In genomic region chr2:157312866-157313486, GRCh38 we compare ENCODE assay signal across 1 cellular context.
TF ChIP-seq lines count a peak whose summit lies in the region.

No MANE protein-coding gene starts in this region.

TF ChIP-seq in GM12878, 131 proteins besides CTCF, POLR2A, EP300 and RAD21 (continues in another document):
- TF ChIP-seq, protein P1, sequence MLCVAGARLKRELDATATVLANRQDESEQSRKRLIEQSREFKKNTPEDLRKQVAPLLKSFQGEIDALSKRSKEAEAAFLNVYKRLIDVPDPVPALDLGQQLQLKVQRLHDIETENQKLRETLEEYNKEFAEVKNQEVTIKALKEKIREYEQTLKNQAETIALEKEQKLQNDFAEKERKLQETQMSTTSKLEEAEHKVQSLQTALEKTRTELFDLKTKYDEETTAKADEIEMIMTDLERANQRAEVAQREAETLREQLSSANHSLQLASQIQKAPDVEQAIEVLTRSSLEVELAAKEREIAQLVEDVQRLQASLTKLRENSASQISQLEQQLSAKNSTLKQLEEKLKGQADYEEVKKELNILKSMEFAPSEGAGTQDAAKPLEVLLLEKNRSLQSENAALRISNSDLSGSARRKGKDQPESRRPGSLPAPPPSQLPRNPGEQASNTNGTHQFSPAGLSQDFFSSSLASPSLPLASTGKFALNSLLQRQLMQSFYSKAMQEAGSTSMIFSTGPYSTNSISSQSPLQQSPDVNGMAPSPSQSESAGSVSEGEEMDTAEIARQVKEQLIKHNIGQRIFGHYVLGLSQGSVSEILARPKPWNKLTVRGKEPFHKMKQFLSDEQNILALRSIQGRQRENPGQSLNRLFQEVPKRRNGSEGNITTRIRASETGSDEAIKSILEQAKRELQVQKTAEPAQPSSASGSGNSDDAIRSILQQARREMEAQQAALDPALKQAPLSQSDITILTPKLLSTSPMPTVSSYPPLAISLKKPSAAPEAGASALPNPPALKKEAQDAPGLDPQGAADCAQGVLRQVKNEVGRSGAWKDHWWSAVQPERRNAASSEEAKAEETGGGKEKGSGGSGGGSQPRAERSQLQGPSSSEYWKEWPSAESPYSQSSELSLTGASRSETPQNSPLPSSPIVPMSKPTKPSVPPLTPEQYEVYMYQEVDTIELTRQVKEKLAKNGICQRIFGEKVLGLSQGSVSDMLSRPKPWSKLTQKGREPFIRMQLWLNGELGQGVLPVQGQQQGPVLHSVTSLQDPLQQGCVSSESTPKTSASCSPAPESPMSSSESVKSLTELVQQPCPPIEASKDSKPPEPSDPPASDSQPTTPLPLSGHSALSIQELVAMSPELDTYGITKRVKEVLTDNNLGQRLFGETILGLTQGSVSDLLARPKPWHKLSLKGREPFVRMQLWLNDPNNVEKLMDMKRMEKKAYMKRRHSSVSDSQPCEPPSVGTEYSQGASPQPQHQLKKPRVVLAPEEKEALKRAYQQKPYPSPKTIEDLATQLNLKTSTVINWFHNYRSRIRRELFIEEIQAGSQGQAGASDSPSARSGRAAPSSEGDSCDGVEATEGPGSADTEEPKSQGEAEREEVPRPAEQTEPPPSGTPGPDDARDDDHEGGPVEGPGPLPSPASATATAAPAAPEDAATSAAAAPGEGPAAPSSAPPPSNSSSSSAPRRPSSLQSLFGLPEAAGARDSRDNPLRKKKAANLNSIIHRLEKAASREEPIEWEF (IDR thresholded peaks at IDR 0.05; ENCODE audit: insufficient replicate concordance, low read depth, low read length): no peak
- TF ChIP-seq YBX1 (IDR thresholded peaks at IDR 0.05) (no peak), CBX3 (IDR thresholded peaks at IDR 0.05; ENCODE audit: borderline replicate concordance, low read depth) (no peak), ZNF384 (IDR thresholded peaks at IDR 0.05; ENCODE audit: borderline replicate concordance, low read depth, low read length) (no peak), YY1 (IDR thresholded peaks at IDR 0.05; ENCODE audit: low read depth, low read length) (no peak), CREM (IDR thresholded peaks at IDR 0.05; ENCODE audit: low read depth) (peak; percentile 55; the same call in 1 of the 2 replicates), MTA3 (IDR thresholded peaks at IDR 0.05; ENCODE audit: borderline replicate concordance, low read length) (no peak), CEBPZ (IDR thresholded peaks at IDR 0.05; ENCODE audit: low read depth, low read length) (no peak), SUZ12 (IDR thresholded peaks at IDR 0.05; ENCODE audit: unreplicated experiment) (no peak), TARDBP (IDR thresholded peaks at IDR 0.05; ENCODE audit: borderline replicate concordance) (no peak), RELA (IDR thresholded peaks at IDR 0.05; ENCODE audit: borderline replicate concordance, partially characterized antibody) (no peak), RUNX3 (IDR thresholded peaks at IDR 0.05; ENCODE audit: low read length) (peak; percentile 66; the same call in 1 of the 2 replicates), TCF7 (IDR thresholded peaks at IDR 0.05; ENCODE audit: borderline replicate concordance) (peak; percentile 47; the same call in 1 of the 2 replicates), CHD4 (IDR thresholded peaks at IDR 0.05) (no peak), IKZF2 (IDR thresholded peaks at IDR 0.05) (0 out of 4 replicates have a peak, but pooled peaks of 1 of the 2 experiments have one; percentile 35), NR2F1 (conservative IDR thresholded peaks at IDR 0.05) (no peak), ZBTB4 (CRISPR knock-in tag; IDR thresholded peaks at IDR 0.05) (no peak), JUNB (IDR thresholded peaks at IDR 0.05) (peak; percentile 96), FOXM1 (IDR thresholded peaks at IDR 0.05; ENCODE audit: low read depth, low read length) (peak; percentile 90; the same call in 1 of the 2 replicates), STAT1 (conservative IDR thresholded peaks at IDR 0.05) (no peak), SP1 (IDR thresholded peaks at IDR 0.05; ENCODE audit: low read depth, low read length) (no peak), ZBED1 (IDR thresholded peaks at IDR 0.05; ENCODE audit: borderline replicate concordance) (peak; percentile 35; the same call in 1 of the 2 replicates), ZNF622 (IDR thresholded peaks at IDR 0.05) (no peak), CREB1 (IDR thresholded peaks at IDR 0.05; ENCODE audit: low read depth) (peak; percentile 14; the same call in 1 of the 2 replicates), TCF3 (IDR thresholded peaks at IDR 0.05; ENCODE audit: borderline replicate concordance, insufficient read depth, low read depth, low read length) (no peak), SMAD5 (IDR thresholded peaks at IDR 0.05; ENCODE audit: low read depth) (no peak), NFIC (IDR thresholded peaks at IDR 0.05; ENCODE audit: low read depth, low read length) (peak; percentile 98), PML (IDR thresholded peaks at IDR 0.05; ENCODE audit: low read length) (peak; percentile 56; the same call in 1 of the 2 replicates), MEF2B (IDR thresholded peaks at IDR 0.05; ENCODE audit: partially characterized antibody, poor library complexity, severe bottlenecking) (no peak), SMAD1 (IDR thresholded peaks at IDR 0.05; ENCODE audit: low read depth, partially characterized antibody) (no peak), ZNF592 (IDR thresholded peaks at IDR 0.05) (no peak), MEF2A (IDR thresholded peaks at IDR 0.05; ENCODE audit: insufficient read depth, low read depth, low read length) (peak; percentile 62; the same call in 1 of the 2 replicates), GABPA (IDR thresholded peaks at IDR 0.05; ENCODE audit: low read depth) (peak; percentile 71; the same call in 1 of the 2 replicates), ZSCAN29 (IDR thresholded peaks at IDR 0.05) (no peak), EZH2 (IDR thresholded peaks at IDR 0.05; ENCODE audit: borderline replicate concordance, control insufficient read depth, low read depth, low read length) (no peak), MYC (IDR thresholded peaks at IDR 0.05; ENCODE audit: insufficient read depth, insufficient read length, insufficient replicate concordance, low read length, severe bottlenecking) (no peak), BMI1 (IDR thresholded peaks at IDR 0.05; ENCODE audit: borderline replicate concordance) (no peak), KDM1A (IDR thresholded peaks at IDR 0.05; ENCODE audit: borderline replicate concordance) (no peak)
- TF ChIP-seq, protein P2, sequence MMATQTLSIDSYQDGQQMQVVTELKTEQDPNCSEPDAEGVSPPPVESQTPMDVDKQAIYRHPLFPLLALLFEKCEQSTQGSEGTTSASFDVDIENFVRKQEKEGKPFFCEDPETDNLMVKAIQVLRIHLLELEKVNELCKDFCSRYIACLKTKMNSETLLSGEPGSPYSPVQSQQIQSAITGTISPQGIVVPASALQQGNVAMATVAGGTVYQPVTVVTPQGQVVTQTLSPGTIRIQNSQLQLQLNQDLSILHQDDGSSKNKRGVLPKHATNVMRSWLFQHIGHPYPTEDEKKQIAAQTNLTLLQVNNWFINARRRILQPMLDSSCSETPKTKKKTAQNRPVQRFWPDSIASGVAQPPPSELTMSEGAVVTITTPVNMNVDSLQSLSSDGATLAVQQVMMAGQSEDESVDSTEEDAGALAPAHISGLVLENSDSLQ (IDR thresholded peaks at IDR 0.05): no peak
- TF ChIP-seq, protein P3, sequence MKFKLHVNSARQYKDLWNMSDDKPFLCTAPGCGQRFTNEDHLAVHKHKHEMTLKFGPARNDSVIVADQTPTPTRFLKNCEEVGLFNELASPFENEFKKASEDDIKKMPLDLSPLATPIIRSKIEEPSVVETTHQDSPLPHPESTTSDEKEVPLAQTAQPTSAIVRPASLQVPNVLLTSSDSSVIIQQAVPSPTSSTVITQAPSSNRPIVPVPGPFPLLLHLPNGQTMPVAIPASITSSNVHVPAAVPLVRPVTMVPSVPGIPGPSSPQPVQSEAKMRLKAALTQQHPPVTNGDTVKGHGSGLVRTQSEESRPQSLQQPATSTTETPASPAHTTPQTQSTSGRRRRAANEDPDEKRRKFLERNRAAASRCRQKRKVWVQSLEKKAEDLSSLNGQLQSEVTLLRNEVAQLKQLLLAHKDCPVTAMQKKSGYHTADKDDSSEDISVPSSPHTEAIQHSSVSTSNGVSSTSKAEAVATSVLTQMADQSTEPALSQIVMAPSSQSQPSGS (IDR thresholded peaks at IDR 0.05; ENCODE audit: low read length): peak; percentile 72
- TF ChIP-seq, protein P4, sequence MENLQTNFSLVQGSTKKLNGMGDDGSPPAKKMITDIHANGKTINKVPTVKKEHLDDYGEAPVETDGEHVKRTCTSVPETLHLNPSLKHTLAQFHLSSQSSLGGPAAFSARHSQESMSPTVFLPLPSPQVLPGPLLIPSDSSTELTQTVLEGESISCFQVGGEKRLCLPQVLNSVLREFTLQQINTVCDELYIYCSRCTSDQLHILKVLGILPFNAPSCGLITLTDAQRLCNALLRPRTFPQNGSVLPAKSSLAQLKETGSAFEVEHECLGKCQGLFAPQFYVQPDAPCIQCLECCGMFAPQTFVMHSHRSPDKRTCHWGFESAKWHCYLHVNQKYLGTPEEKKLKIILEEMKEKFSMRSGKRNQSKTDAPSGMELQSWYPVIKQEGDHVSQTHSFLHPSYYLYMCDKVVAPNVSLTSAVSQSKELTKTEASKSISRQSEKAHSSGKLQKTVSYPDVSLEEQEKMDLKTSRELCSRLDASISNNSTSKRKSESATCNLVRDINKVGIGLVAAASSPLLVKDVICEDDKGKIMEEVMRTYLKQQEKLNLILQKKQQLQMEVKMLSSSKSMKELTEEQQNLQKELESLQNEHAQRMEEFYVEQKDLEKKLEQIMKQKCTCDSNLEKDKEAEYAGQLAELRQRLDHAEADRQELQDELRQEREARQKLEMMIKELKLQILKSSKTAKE (IDR thresholded peaks at IDR 0.05; ENCODE audit: low read depth, poor library complexity, severe bottlenecking): no peak
